Comparison of ENCODE assay signal across 12 cellular contexts in the genomic region with DNA sequence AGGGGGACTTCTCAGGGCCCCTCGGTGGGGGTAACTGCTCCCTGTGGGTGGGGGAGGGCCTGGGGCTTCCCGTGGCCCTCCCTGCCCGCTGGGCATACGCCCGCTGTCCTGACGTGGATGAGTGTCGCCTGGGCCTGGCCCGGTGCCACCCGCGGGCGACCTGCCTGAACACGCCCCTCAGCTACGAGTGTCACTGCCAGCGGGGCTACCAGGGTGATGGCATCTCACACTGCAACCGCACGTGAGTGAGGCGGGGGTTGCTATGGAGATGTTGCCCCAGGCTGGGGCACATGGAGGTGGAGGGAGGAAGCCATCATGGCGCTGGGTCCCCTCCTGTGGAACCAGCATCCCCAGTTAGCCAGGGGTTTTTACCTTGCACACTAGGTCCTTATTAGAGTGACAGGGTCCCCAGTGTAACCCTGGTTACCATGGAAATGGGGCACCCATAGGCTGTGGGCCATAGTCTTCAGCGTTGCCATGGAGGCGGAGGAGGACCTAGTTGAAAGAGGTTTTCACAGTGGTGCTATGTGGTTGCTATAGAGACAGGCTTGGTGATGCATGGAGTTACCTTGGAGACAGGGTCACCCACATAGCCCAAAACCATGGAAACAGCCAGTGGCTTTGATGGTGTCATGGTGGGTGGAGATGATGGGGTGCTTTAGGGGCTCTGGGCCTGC. TPM values are rescaled to one million over a fixed set of nuclear protein-coding genes. Genes with fewer than 3 reads are reported as not detected.
DNase-seq lines count a peak whose midpoint lies in the region; ATAC-seq and TF ChIP-seq lines count a peak whose summit lies in the region.
"Had no signal": no experiment of that assay in that cellular context is flagged by ENCODE, and none has a peak within 500 bp of the region (broad histone marks: within the 10 kb centered on the region; RNA-seq: fewer than 3 reads in every experiment).

No MANE protein-coding gene starts in this region.

- H3K36me3 ChIP-seq in neural cell (ENCODE audit: insufficient read depth, low read length) (no peaks in the 10 kb centered on the region), gastrocnemius medialis (peaks cover 0 to 69% of the 10 kb centered on the region in 2 donors)
- H3K36me3 ChIP-seq: transverse colon had no signal

- TF ChIP-seq CTCF in GM10248 (IDR thresholded peaks at IDR 0.05; ENCODE audit: control extremely low read depth, extremely low read depth, low read depth, missing control alignments), result no peak
- no peak for TF ChIP-seq CTCF in neural cell (IDR thresholded peaks at IDR 0.05; ENCODE audit: poor library complexity, severe bottlenecking)
- TF ChIP-seq CTCF in gastrocnemius medialis (IDR thresholded peaks at IDR 0.05 in 4 of 5, conservative IDR thresholded peaks at IDR 0.05 in 1 of 5), result no peak

- no peaks in the 10 kb centered on the region for H4K20me1 ChIP-seq in neural cell (ENCODE audit: insufficient read depth)

- DNase-seq in GM10248 (ENCODE audit: extremely low spot score) (peak; percentile 57), M059J (ENCODE audit: low read depth) (peak; percentile 72), anterior cingulate cortex (lab: John Stamatoyannopoulos, UW) (peak in 56 of 58 donors; percentile 28 to 93 (median 68)), NCI-H524 treated with DMSO at 0.1 percent for 48 hours (lab: John Stamatoyannopoulos, UW) (no peak), gastrocnemius medialis (no peak)
- DNase-seq in activated T-helper 2 cell treated with anti-CD3 and anti-CD28 coated beads, Interferon-gamma antibody, Interleukin-2, Interleukin-4, amounts not matched to agents 10 μg/mL and 5 μg/mL and 100 μg/mL, durations not matched to agents 14 hours and 24 hours and 36 hours (ENCODE audit: low spot score), result no peak
- DNase-seq: cortex of kidney; stimulated activated CD4-positive, alpha-beta T cell treated with anti-CD3 and anti-CD28 coated beads, Interleukin-12 subunit alpha, Interleukin-12 subunit beta, amount 100 ng/mL, for 4 hours; transverse colon had no signal

- CTCF ChIA-PET in GM10248 (lab: Yijun Ruan, JAX), result no interaction called here

- intact Hi-C loops in activated T-helper 2 cell treated with anti-CD3 and anti-CD28 coated beads, Interferon-gamma antibody, Interleukin-2, Interleukin-4, amounts not matched to agents 10 μg/mL and 5 μg/mL and 100 μg/mL, durations not matched to agents 14 hours and 24 hours and 36 hours (cut with micrococcal nuclease), result no loop called here
- intact Hi-C loops in gastrocnemius medialis (cut with DNase I; ENCODE audit: low total_unique reads), result no loop called here

- no peaks in the 10 kb centered on the region for H3K36me3 Mint-ChIP-seq in activated T-helper 2 cell treated with anti-CD3 and anti-CD28 coated beads, Interferon-gamma antibody, Interleukin-2, Interleukin-4, amounts not matched to agents 10 μg/mL and 5 μg/mL and 100 μg/mL, durations not matched to agents 14 hours and 24 hours and 36 hours (ENCODE audit: low read depth)

- peak; percentile 97 for TF ChIP-seq EP300 in neural cell (conservative IDR thresholded peaks at IDR 0.05; ENCODE audit: poor library complexity, severe bottlenecking)

- H3K27ac Mint-ChIP-seq in activated T-helper 2 cell treated with anti-CD3 and anti-CD28 coated beads, Interferon-gamma antibody, Interleukin-2, Interleukin-4, amounts not matched to agents 10 μg/mL and 5 μg/mL and 100 μg/mL, durations not matched to agents 14 hours and 24 hours and 36 hours, result no peak overlapping the region

- no peaks in the 10 kb centered on the region for H3K9me3 Mint-ChIP-seq in activated T-helper 2 cell treated with anti-CD3 and anti-CD28 coated beads, Interferon-gamma antibody, Interleukin-2, Interleukin-4, amounts not matched to agents 10 μg/mL and 5 μg/mL and 100 μg/mL, durations not matched to agents 14 hours and 24 hours and 36 hours

- H3K27me3 ChIP-seq in neural cell (ENCODE audit: insufficient read depth, low read depth, low read length), result no peaks in the 10 kb centered on the region
- H3K27me3 ChIP-seq in gastrocnemius medialis, result no peaks in the 10 kb centered on the region
- H3K27me3 ChIP-seq: transverse colon had no signal

- H3K4me3 ChIP-seq in neural cell (ENCODE audit: low read length), result peak overlapping the region; percentile 59
- H3K4me3 ChIP-seq in gastrocnemius medialis, result no peak overlapping the region
- H3K4me3 ChIP-seq: transverse colon had no signal

- H2AFZ ChIP-seq in neural cell (ENCODE audit: low read depth, low read length), result no peak overlapping the region

- H3K79me2 ChIP-seq in neural cell (replicated peaks; ENCODE audit: insufficient read depth, low read length), result no peaks in the 10 kb centered on the region

- TF ChIP-seq POLR2A in gastrocnemius medialis (IDR thresholded peaks at IDR 0.05), result no peak

- ATAC-seq in HG03108 (IDR thresholded peaks at IDR 0.05; ENCODE audit: unreplicated experiment) (no peak), gastrocnemius medialis (no peak)

- H3K4me1 Mint-ChIP-seq in activated T-helper 2 cell treated with anti-CD3 and anti-CD28 coated beads, Interferon-gamma antibody, Interleukin-2, Interleukin-4, amounts not matched to agents 10 μg/mL and 5 μg/mL and 100 μg/mL, durations not matched to agents 14 hours and 24 hours and 36 hours (ENCODE audit: low read depth), result no peaks in the 10 kb centered on the region

- no peaks in the 10 kb centered on the region for H3K27me3 Mint-ChIP-seq in activated T-helper 2 cell treated with anti-CD3 and anti-CD28 coated beads, Interferon-gamma antibody, Interleukin-2, Interleukin-4, amounts not matched to agents 10 μg/mL and 5 μg/mL and 100 μg/mL, durations not matched to agents 14 hours and 24 hours and 36 hours (ENCODE audit: low read depth)

- no peaks in the 10 kb centered on the region for H3K9me2 ChIP-seq in neural cell (ENCODE audit: insufficient read depth, low read length)

- no peaks in the 10 kb centered on the region for H3F3A ChIP-seq in neural cell (ENCODE audit: insufficient read depth, low read length, poor library complexity, severe bottlenecking)

- H3K9ac ChIP-seq in neural cell (ENCODE audit: low read length), result peak overlapping the region; percentile 76

- no peaks in the 10 kb centered on the region for H3K4me1 ChIP-seq in gastrocnemius medialis
- H3K4me1 ChIP-seq: transverse colon had no signal

- H3K27ac ChIP-seq in neural cell (ENCODE audit: low read length), result peak overlapping the region; percentile 97
- H3K27ac ChIP-seq in gastrocnemius medialis, result no peak overlapping the region
- H3K27ac ChIP-seq: transverse colon had no signal

- POLR2A ChIA-PET in GM10248 (lab: Yijun Ruan, JAX), result no interaction called here

- no peak overlapping the region for H3K4me3 Mint-ChIP-seq in activated T-helper 2 cell treated with anti-CD3 and anti-CD28 coated beads, Interferon-gamma antibody, Interleukin-2, Interleukin-4, amounts not matched to agents 10 μg/mL and 5 μg/mL and 100 μg/mL, durations not matched to agents 14 hours and 24 hours and 36 hours (ENCODE audit: low read depth)

- H3K9me3 ChIP-seq in neural cell (ENCODE audit: low read length) (no peaks in the 10 kb centered on the region), gastrocnemius medialis (no peaks in the 10 kb centered on the region)
- H3K9me3 ChIP-seq: transverse colon had no signal

- TF ChIP-seq RAD21 in neural cell (conservative IDR thresholded peaks at IDR 0.05), result peak; percentile 18

- H3K4me2 ChIP-seq in neural cell (ENCODE audit: low read length), result peak overlapping the region; percentile 57

- in situ Hi-C loops in gastrocnemius medialis (cut with MboI; ENCODE audit: low sequenced_read_pairs in 4 of 4), result no loop called here

TF ChIP-seq in neural cell, 6 proteins besides CTCF, POLR2A, EP300 and RAD21 (continues in another document):
- peak; percentile 59 for TF ChIP-seq SMC3 (conservative IDR thresholded peaks at IDR 0.05; ENCODE audit: poor library complexity)
- TF ChIP-seq MXI1 (conservative IDR thresholded peaks at IDR 0.05; ENCODE audit: poor library complexity, severe bottlenecking), result peak; percentile 97
- no peak for TF ChIP-seq EZH2 (IDR thresholded peaks at IDR 0.05; ENCODE audit: borderline replicate concordance, insufficient read depth, low read length, poor library complexity, severe bottlenecking)
- peak; percentile 22 for TF ChIP-seq POLR2AphosphoS5 (IDR thresholded peaks at IDR 0.05)
- peak; percentile 44 for TF ChIP-seq TAF1 (IDR thresholded peaks at IDR 0.05; ENCODE audit: low read depth)

RNA-seq across cellular contexts. Expression of gene MEGF8, which starts 26.9 kb away (rescaled TPM):
- total RNA-seq in M059J (2014; rRNA removed; shearing (Covaris generic)), result 5.0 and 12.3 TPM in 2 replicates
- 21.5 and 22.5 TPM in 2 replicates for polyA plus RNA-seq in neural cell
- polyA minus RNA-seq in neural cell, result 58.2 and 71.8 TPM in 2 replicates
- 9.7 and 10.3 TPM in 2 replicates for total RNA-seq in activated T-helper 2 cell treated with anti-CD3 and anti-CD28 coated beads, Interferon-gamma antibody, Interleukin-2, Interleukin-4, amounts not matched to agents 10 μg/mL and 5 μg/mL and 100 μg/mL, durations not matched to agents 14 hours and 24 hours and 36 hours
- total RNA-seq in gastrocnemius medialis, result 10 to 100 TPM in 3 of 4 donors, 1 to 10 TPM in 1; 7.3 to 12.3 (median 10.3) TPM

RNA-seq across cellular contexts. Expression of gene CNFN, which starts 37.7 kb away (rescaled TPM):
- total RNA-seq in M059J (2014; rRNA removed; shearing (Covaris generic)), result 3.8 TPM in 1 of 2 replicates, not detected in the other
- not detected in 2 replicates for polyA plus RNA-seq in neural cell
- polyA minus RNA-seq in neural cell, result not detected in 2 replicates
- total RNA-seq in activated T-helper 2 cell treated with anti-CD3 and anti-CD28 coated beads, Interferon-gamma antibody, Interleukin-2, Interleukin-4, amounts not matched to agents 10 μg/mL and 5 μg/mL and 100 μg/mL, durations not matched to agents 14 hours and 24 hours and 36 hours, result 0.53 TPM in 1 of 2 replicates, not detected in the other
- total RNA-seq in gastrocnemius medialis, result not detected

RNA-seq across cellular contexts. Expression of gene TMEM145, which starts 39.2 kb away (rescaled TPM):
- not detected in 2 replicates for total RNA-seq in M059J (2014; rRNA removed; shearing (Covaris generic))
- polyA plus RNA-seq in neural cell, result 30.9 and 35.3 TPM in 2 replicates
- polyA minus RNA-seq in neural cell, result 44.6 and 45.0 TPM in 2 replicates
- total RNA-seq in activated T-helper 2 cell treated with anti-CD3 and anti-CD28 coated beads, Interferon-gamma antibody, Interleukin-2, Interleukin-4, amounts not matched to agents 10 μg/mL and 5 μg/mL and 100 μg/mL, durations not matched to agents 14 hours and 24 hours and 36 hours, result 0.71 and 0.85 TPM in 2 replicates
- under 1 TPM in 1 of 4 donors, not detected in 3; 0.87 TPM for total RNA-seq in gastrocnemius medialis
- total RNA-seq: transverse colon had no signal
- polyA plus RNA-seq: keratinocyte had no signal

RNA-seq across cellular contexts. Expression of gene PAFAH1B3, which starts 49.9 kb away (rescaled TPM):
- 80.7 and 81.2 TPM in 2 replicates for total RNA-seq in M059J (2014; rRNA removed; shearing (Covaris generic))
- 727 and 741 TPM in 2 replicates for polyA plus RNA-seq in neural cell
- polyA minus RNA-seq in neural cell, result 247 and 260 TPM in 2 replicates
- total RNA-seq in activated T-helper 2 cell treated with anti-CD3 and anti-CD28 coated beads, Interferon-gamma antibody, Interleukin-2, Interleukin-4, amounts not matched to agents 10 μg/mL and 5 μg/mL and 100 μg/mL, durations not matched to agents 14 hours and 24 hours and 36 hours, result 49.3 and 50.9 TPM in 2 replicates
- total RNA-seq in gastrocnemius medialis, result 10 to 100 TPM in 1 of 4 donors, 1 to 10 TPM in 3; 1.7 to 30.7 (median 5.1) TPM

RNA-seq across cellular contexts. Expression of gene PRR19, which starts 50.4 kb away (rescaled TPM):
- 0.30 and 2.1 TPM in 2 replicates for total RNA-seq in M059J (2014; rRNA removed; shearing (Covaris generic))
- 1.4 and 2.4 TPM in 2 replicates for polyA plus RNA-seq in neural cell
- 2.1 and 3.4 TPM in 2 replicates for polyA minus RNA-seq in neural cell
- total RNA-seq in activated T-helper 2 cell treated with anti-CD3 and anti-CD28 coated beads, Interferon-gamma antibody, Interleukin-2, Interleukin-4, amounts not matched to agents 10 μg/mL and 5 μg/mL and 100 μg/mL, durations not matched to agents 14 hours and 24 hours and 36 hours, result 0.74 and 0.91 TPM in 2 replicates
- not detected for total RNA-seq in gastrocnemius medialis

Comparison
In these comparisons a context has a peak if more than half of its experiments do, and no peak if none do; other contexts are left out.
1. DNase-seq: peak in GM10248 (single experiment), M059J (single experiment) and anterior cingulate cortex (56 of 58); none in NCI-H524 treated with DMSO at 0.1 percent for 48 hours (single experiment), activated T-helper 2 cell treated with anti-CD3 and anti-CD28 coated beads, Interferon-gamma antibody, Interleukin-2, Interleukin-4, amounts not matched to agents 10 μg/mL and 5 μg/mL and 100 μg/mL, durations not matched to agents 14 hours and 24 hours and 36 hours (single experiment) and gastrocnemius medialis (0 of 2).